In genomic region chr19:5805465-5806132, GRCh38 we compare ENCODE assay signal across 1 cellular context.
A peak's percentile ranks its signal among the peaks of the same experiment; 100 is the strongest.
TF ChIP-seq lines count a peak whose summit lies in the region.

No MANE protein-coding gene starts in this region.

TF ChIP-seq in IMR-90, 13 proteins besides CTCF, POLR2A, EP300 and RAD21:
- peak; percentile 82; the same call in 1 of the 2 replicates for TF ChIP-seq MAZ (IDR thresholded peaks at IDR 0.05; ENCODE audit: borderline replicate concordance, low read depth, low read length)
- no peak for TF ChIP-seq ELK1 (IDR thresholded peaks at IDR 0.05; ENCODE audit: borderline replicate concordance, low read depth, low read length)
- peak; percentile 76 for TF ChIP-seq SMC3 (IDR thresholded peaks at IDR 0.05; ENCODE audit: low read depth, low read length)
